In the genomic region with DNA sequence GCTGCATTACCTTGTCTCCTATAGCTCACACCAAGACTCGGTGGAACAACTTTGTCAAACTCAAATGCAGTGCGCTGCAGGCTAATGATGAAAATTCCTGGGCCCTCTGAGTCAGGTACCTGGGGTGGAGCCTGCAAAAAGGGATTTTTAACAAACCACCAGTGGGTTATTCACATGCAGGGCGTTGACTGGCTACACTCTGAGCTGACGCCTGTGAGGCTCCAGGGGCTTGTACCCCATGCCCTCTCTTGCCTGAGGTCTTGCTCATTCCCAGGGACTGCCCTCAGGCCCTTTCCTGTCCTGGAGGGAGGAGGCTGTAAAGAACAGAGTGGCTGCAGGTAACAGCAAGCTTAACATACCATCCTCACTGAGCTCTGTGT, we compare ENCODE assay signal across 27 cellular contexts. TPM values are rescaled to one million over a fixed set of nuclear protein-coding genes. Genes with fewer than 3 reads are reported as not detected.
A peak's percentile ranks its signal among the peaks of the same experiment; 100 is the strongest.
DNase-seq lines count a peak whose midpoint lies in the region; ATAC-seq, FAIRE-seq and TF ChIP-seq lines count a peak whose summit lies in the region.
"Had no signal": no experiment of that assay in that cellular context is flagged by ENCODE, and none has a peak within 500 bp of the region (broad histone marks: within the 10 kb centered on the region; RNA-seq: fewer than 3 reads in every experiment).

No MANE protein-coding gene starts in this region.

- intact Hi-C loops in Right ventricle myocardium superior (cut with DNase I) (no loop called here), heart right ventricle (cut with DNase I) (no loop called here), posterior vena cava (cut with DNase I) (loop anchor here in 1 of 2 donors (5.0 kb wide), 1 partner anchor 50 kb away; a partner anchor contains a TSS)

- H3K36me3 ChIP-seq in heart right ventricle (no peaks in the 10 kb centered on the region), OCI-LY1 (ENCODE audit: insufficient read depth, low read length) (peaks cover 67% of the 10 kb centered on the region)

- H3K27ac ChIP-seq in heart right ventricle (no peak overlapping the region), OCI-LY1 (ENCODE audit: low read depth, low read length, poor library complexity, severe bottlenecking) (peak overlapping the region; percentile 41)
- H3K27ac ChIP-seq: C4-2B had no signal

- H3K9me2 ChIP-seq in OCI-LY1 (ENCODE audit: low read depth, low read length) = no peaks in the 10 kb centered on the region
- H3K9me2 ChIP-seq: SK-N-SH had no signal

- TF ChIP-seq CTCF in heart right ventricle (IDR thresholded peaks at IDR 0.05) (no peak), OCI-LY1 (IDR thresholded peaks at IDR 0.05; ENCODE audit: low read length) (no peak)

- DNase-seq in Right ventricle myocardium superior (peak; percentile 8), heart right ventricle (no peak), posterior vena cava (ENCODE audit: low spot score) (peak; percentile 54), urothelium cell line (ENCODE audit: low spot score) (no peak), NK-92 (lab: John Stamatoyannopoulos, UW; ENCODE audit: unreplicated experiment) (no peak)
- DNase-seq: Calu3; DMS79 treated with DMSO at 0.1 percent for 48 hours; GOT3; HFFc6; Karpas-422; NCI-H1092 treated with DMSO at 0.1 percent for 48 hours; NCI-H1436; NCI-H187; NCI-H2107; NCI-H446; NCI-H524 treated with DMSO at 0.1 percent for 48 hours; NCI-H774; NK-92 treated with Interleukin-12 subunit alpha and Interleukin-12 subunit beta, amount 100 ng/mL, for 24 hours; SK-N-SH had no signal

- peaks cover 1% of the 10 kb centered on the region; the same call in 1 of the 2 replicates for H3F3A ChIP-seq in OCI-LY1 (ENCODE audit: insufficient read depth, low read length)

- H2AFZ ChIP-seq in OCI-LY1 (ENCODE audit: low read length) = no peak overlapping the region

- H3K4me3 ChIP-seq in heart right ventricle (no peak overlapping the region), OCI-LY1 (ENCODE audit: low read depth, low read length, poor library complexity, severe bottlenecking) (no peak overlapping the region)
- H3K4me3 ChIP-seq: HAP-1 had no signal

- ATAC-seq in Right ventricle myocardium superior (ENCODE audit: poor library complexity) (no peak), heart right ventricle (no peak), esophagus mucosa (peak; percentile 71)
- ATAC-seq: HepG2 had no signal

- H3K27me3 ChIP-seq in heart right ventricle (peaks cover 0 to 5% (median 0%) of the 10 kb centered on the region in 7 donors), OCI-LY1 (ENCODE audit: insufficient read depth, low read length) (no peaks in the 10 kb centered on the region)

- no peak overlapping the region for H3K9ac ChIP-seq in OCI-LY1 (ENCODE audit: low read length)
- H3K9ac ChIP-seq: SK-N-SH had no signal

- H3K4me1 ChIP-seq in heart right ventricle (no peaks in the 10 kb centered on the region), OCI-LY1 (ENCODE audit: insufficient read depth, low read length, severe bottlenecking) (peaks cover 26% of the 10 kb centered on the region)
- H3K4me1 ChIP-seq: HAP-1 had no signal

- H3K79me2 ChIP-seq in OCI-LY1 (ENCODE audit: insufficient read depth, low read length) = no peaks in the 10 kb centered on the region

- WGBS in heart right ventricle, 2 donors = 94 to 95% methylated on average over 4 of the region's 4 CpGs

- H3K4me2 ChIP-seq in OCI-LY1 (ENCODE audit: low read length) = no peak overlapping the region
- H3K4me2 ChIP-seq: SK-N-SH had no signal

- FAIRE-seq in urothelium cell line (lab: Jason Lieb, UNC) = no peak
- FAIRE-seq: GM12892, HepG2 had no signal

- H3K9me3 ChIP-seq in heart right ventricle (peaks cover 0 to 2% (median 0%) of the 10 kb centered on the region in 11 donors), OCI-LY1 (ENCODE audit: low read length) (no peaks in the 10 kb centered on the region)
- H3K9me3 ChIP-seq: HAP-1, SK-N-SH had no signal

- no peaks in the 10 kb centered on the region for H4K20me1 ChIP-seq in OCI-LY1 (ENCODE audit: insufficient read depth, low read length)

RNA-seq across cellular contexts. Expression of a gene that starts 9.2 kb away (rescaled TPM):
- total RNA-seq in Right ventricle myocardium superior = not detected
- not detected for total RNA-seq in heart right ventricle
- not detected for polyA plus RNA-seq in heart right ventricle
- total RNA-seq in esophagus mucosa = not detected
- not detected for total RNA-seq in posterior vena cava
- total RNA-seq: A673, Calu3, HepG2, HFFc6, HT1080 had no signal
- polyA plus RNA-seq: HepG2, SK-N-SH had no signal

RNA-seq across cellular contexts. Expression of a gene that starts 50.7 kb away (rescaled TPM):
- total RNA-seq in Right ventricle myocardium superior = 0.78 TPM
- total RNA-seq in heart right ventricle = 1 to 10 TPM in 2 of 10 donors, under 1 TPM in 6, not detected in 2; 0.09 to 6.0 (median 0.27) TPM
- under 1 TPM; 0.17 to 0.29 TPM for polyA plus RNA-seq in heart right ventricle
- total RNA-seq in esophagus mucosa = 17.1 TPM
- total RNA-seq in posterior vena cava = under 1 TPM; 0.24 to 0.60 TPM

Comparison
In these comparisons a context has a peak if more than half of its experiments do, and no peak if none do; other contexts are left out.
1. DNase-seq: peak in Right ventricle myocardium superior (single experiment) and posterior vena cava (single experiment); none in heart right ventricle (0 of 2), urothelium cell line (single experiment) and NK-92 (single experiment).